In the genomic region with DNA sequence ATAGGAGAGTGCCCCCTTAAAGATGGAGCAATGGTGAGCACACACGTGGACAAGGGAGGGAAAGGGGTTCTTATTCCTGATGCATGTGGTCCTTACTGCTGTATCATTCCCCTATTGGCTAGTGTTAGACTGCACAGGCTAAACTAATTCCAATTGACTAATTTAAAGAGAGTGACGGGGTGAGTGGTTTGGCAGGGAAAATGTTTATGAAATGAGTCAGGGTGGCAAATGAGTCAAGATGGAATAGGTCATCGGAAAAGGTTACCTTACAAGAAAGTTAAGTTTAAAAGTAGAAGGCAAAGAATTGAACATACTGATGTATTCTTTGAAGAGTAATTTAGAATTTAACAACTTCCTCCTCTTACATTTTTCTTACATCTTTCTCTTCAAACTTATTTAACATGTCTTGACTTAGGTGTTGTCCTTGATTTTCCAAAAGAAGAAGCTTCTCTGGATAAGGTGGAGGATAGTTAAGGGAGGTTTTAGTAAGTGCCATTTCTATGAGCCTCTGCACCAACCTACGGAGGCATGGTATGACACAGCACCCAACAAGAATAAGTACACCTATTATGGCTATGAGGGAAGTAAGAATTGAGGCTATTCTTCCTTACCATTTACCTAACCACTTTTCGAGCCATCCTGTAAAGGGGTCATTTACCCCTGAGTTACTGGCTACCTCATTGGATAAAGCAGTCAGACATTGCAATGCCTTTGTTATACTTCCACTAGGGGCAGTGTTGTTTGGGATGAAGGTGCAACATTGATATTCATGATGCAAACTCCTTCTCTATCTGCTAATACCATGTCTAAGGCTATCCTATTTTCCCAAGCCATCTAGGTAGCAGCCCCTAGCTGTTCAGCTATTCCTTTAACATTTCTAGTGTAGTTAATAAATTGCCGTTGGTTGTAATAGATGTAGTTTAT, we compare ENCODE assay signal across 16 cellular contexts.
DNase-seq lines count a peak whose midpoint lies in the region; ATAC-seq, FAIRE-seq and TF ChIP-seq lines count a peak whose summit lies in the region.
"Had no signal": no experiment of that assay in that cellular context is flagged by ENCODE, and none has a peak within 500 bp of the region (broad histone marks: within the 10 kb centered on the region; RNA-seq: fewer than 3 reads in every experiment).

No MANE protein-coding gene starts in this region.

- in situ Hi-C loops in Caki2 (cut with HindIII; ENCODE audit: low pct_unique_long_range_greater_than_20kb, low sequenced_read_pairs), result no loop called here

- H3K27me3 Mint-ChIP-seq in HFFc6 (ENCODE audit: insufficient read depth), result no peaks in the 10 kb centered on the region
- H3K27me3 Mint-ChIP-seq: CD4-positive, alpha-beta T cell had no signal

- FAIRE-seq in D721Med (lab: Jason Lieb, UNC), result no peak

- no peaks in the 10 kb centered on the region for H3K4me1 Mint-ChIP-seq in HFFc6 (ENCODE audit: low read depth)

- ATAC-seq in HG02678 (IDR thresholded peaks at IDR 0.05; ENCODE audit: unreplicated experiment) (no peak), HG03025 (IDR thresholded peaks at IDR 0.05; ENCODE audit: low FRiP score, unreplicated experiment) (no peak)
- ATAC-seq: esophagus mucosa had no signal

- TF ChIP-seq CTCF in HFFc6 (IDR thresholded peaks at IDR 0.05) (peak; percentile 35; the same call in 1 of the 2 replicates), D721Med (IDR thresholded peaks at IDR 0.05; ENCODE audit: insufficient read depth, missing control alignments) (no peak)

- no peaks in the 10 kb centered on the region for H3K36me3 Mint-ChIP-seq in HFFc6 (ENCODE audit: low read depth)

- DNase-seq in Caki2 (ENCODE audit: low read depth) (peak; percentile 71), HFFc6 (no peak), RKO (ENCODE audit: low spot score) (peak; percentile 53), glomerular visceral epithelial cell (ENCODE audit: extremely low spot score) (peak; percentile 0), D721Med (ENCODE audit: insufficient read length, low spot score) (no peak)
- DNase-seq in activated naive CD4-positive, alpha-beta T cell treated with anti-CD3 and anti-CD28 coated beads, Interleukin-2, amount 50 U/mL, for 16 hours, result no peak
- DNase-seq: activated CD4-positive, alpha-beta T cell treated with anti-CD3 and anti-CD28 coated beads, Interleukin-2, amount 50 U/mL, for 1 hour; activated effector memory CD4-positive, alpha-beta T cell treated with Interleukin-2 at 50 U/mL for 16 hours; CD4-positive, alpha-beta T cell; HCEC 1CT; NCI-H510A; stimulated activated CD4-positive, alpha-beta T cell treated with anti-CD3 and anti-CD28 coated beads, Interleukin-4, amount 100 ng/mL, for 24 hours; stomach had no signal

- no peak overlapping the region for H3K27ac Mint-ChIP-seq in HFFc6
- H3K27ac Mint-ChIP-seq: CD4-positive, alpha-beta T cell had no signal

- H3K4me3 Mint-ChIP-seq in HFFc6, result no peak overlapping the region
- H3K4me3 Mint-ChIP-seq: CD4-positive, alpha-beta T cell had no signal

- H3K9me3 Mint-ChIP-seq in HFFc6, result peaks cover 61% of the 10 kb centered on the region

Comparison
In these comparisons a context has a peak if more than half of its experiments do, and no peak if none do; other contexts are left out.
1. DNase-seq: peak in Caki2 (single experiment), RKO (single experiment) and glomerular visceral epithelial cell (single experiment); none in HFFc6 (single experiment), activated naive CD4-positive, alpha-beta T cell treated with anti-CD3 and anti-CD28 coated beads, Interleukin-2, amount 50 U/mL, for 16 hours (single experiment) and D721Med (single experiment).